ENCODE assay signal across 15 cellular contexts in genomic region chr12:102513272-102513671, GRCh38. TPM values are rescaled to one million over a fixed set of nuclear protein-coding genes. Genes with fewer than 3 reads are reported as not detected.
DNase-seq lines count a peak whose midpoint lies in the region; ATAC-seq and TF ChIP-seq lines count a peak whose summit lies in the region.
"Had no signal": no experiment of that assay in that cellular context is flagged by ENCODE, and none has a peak within 500 bp of the region (broad histone marks: within the 10 kb centered on the region; RNA-seq: fewer than 3 reads in every experiment).

No MANE protein-coding gene starts in this region.

- no peak overlapping the region for H3K4me3 Mint-ChIP-seq in activated CD4-positive, alpha-beta T cell treated with anti-CD3 and anti-CD28 coated beads, Interleukin-2, amount 10 ng/mL, durations not matched to agents 24 days and 14 days
- H3K4me3 Mint-ChIP-seq: activated CD8-positive, alpha-beta memory T cell treated with anti-CD3 and anti-CD28 coated beads, Interleukin-2, amount 10 ng/mL, durations not matched to agents 7 days and 5 days had no signal

- no CpG with 5 or more reads among the region's 8 CpGs for WGBS in mesendoderm (ENCODE audit: extremely low coverage, insufficient coverage, low lambda C conversion rate)
- 75 to 76% methylated on average over 8 of the region's 8 CpGs for WGBS in lower leg skin, 2 donors

- no peak overlapping the region for H3K4me3 ChIP-seq in BLaER1 treated with 17β-estradiol and CSF1 and Interleukin-3, amounts not matched to agents 10 nM and 100 nM
- H3K4me3 ChIP-seq in mesendoderm (ENCODE audit: low read length), result no peak overlapping the region
- no peak overlapping the region for H3K4me3 ChIP-seq in lower leg skin (ENCODE audit: low read depth, poor library complexity, severe bottlenecking)
- H3K4me3 ChIP-seq: A549, SJSA1 had no signal

- H3K4me2 ChIP-seq in BLaER1 treated with 17β-estradiol and CSF1 and Interleukin-3, amounts not matched to agents 10 nM and 100 nM, result peak overlapping the region; percentile 48 to 74 (median 69); a peak in 16 of 22 replicates
- no peak overlapping the region for H3K4me2 ChIP-seq in mesendoderm (ENCODE audit: low read length)
- H3K4me2 ChIP-seq: A549 had no signal

- no peak for TF ChIP-seq POLR2A in lower leg skin (IDR thresholded peaks at IDR 0.05)

- H3K4me1 ChIP-seq in BLaER1 treated with 17β-estradiol and CSF1 and Interleukin-3, amounts not matched to agents 10 nM and 100 nM, result peaks cover 13 to 25% (median 15%) of the 10 kb centered on the region in 10 experiments
- no peaks in the 10 kb centered on the region for H3K4me1 ChIP-seq in mesendoderm (ENCODE audit: control insufficient read depth, low read depth, low read length)
- H3K4me1 ChIP-seq: A549, SJSA1 had no signal

- H4K8ac ChIP-seq in mesendoderm (ENCODE audit: low read depth, low read length), result no peak overlapping the region

- peaks cover 4% of the 10 kb centered on the region for H3K27me3 Mint-ChIP-seq in activated CD4-positive, alpha-beta T cell treated with anti-CD3 and anti-CD28 coated beads, Interleukin-2, amount 10 ng/mL, durations not matched to agents 24 days and 14 days

- no peak overlapping the region for H2AK5ac ChIP-seq in mesendoderm (ENCODE audit: low read length)

- no peak overlapping the region for H3K27ac ChIP-seq in BLaER1 treated with 17β-estradiol and CSF1 and Interleukin-3, amounts not matched to agents 10 nM and 100 nM
- no peak overlapping the region for H3K27ac ChIP-seq in mesendoderm (ENCODE audit: low read depth, low read length)
- H3K27ac ChIP-seq: A549, SJSA1 had no signal

- H3K9me3 Mint-ChIP-seq in activated CD4-positive, alpha-beta T cell treated with anti-CD3 and anti-CD28 coated beads, Interleukin-2, amount 10 ng/mL, durations not matched to agents 24 days and 14 days, result no peaks in the 10 kb centered on the region

- H3K9me3 ChIP-seq in BLaER1 treated with 17β-estradiol and CSF1 and Interleukin-3, amounts not matched to agents 10 nM and 100 nM (replicated peaks in 1 of 11), result peaks cover 0 to 1% (median 0%) of the 10 kb centered on the region in 11 experiments; a peak in 2 of 22 replicates
- H3K9me3 ChIP-seq: A549, SJSA1 had no signal

- no peak overlapping the region for H2BK120ac ChIP-seq in mesendoderm (ENCODE audit: low read depth, low read length)

- H3K4me1 Mint-ChIP-seq in activated CD4-positive, alpha-beta T cell treated with anti-CD3 and anti-CD28 coated beads, Interleukin-2, amount 10 ng/mL, durations not matched to agents 24 days and 14 days, result peaks cover 3% of the 10 kb centered on the region

- intact Hi-C loops in lower leg skin (cut with DNase I; ENCODE audit: low total_unique reads), result no loop called here
- intact Hi-C loops in activated CD4-positive, alpha-beta T cell treated with anti-CD3 and anti-CD28 coated beads, Interleukin-2, amount 10 ng/mL, durations not matched to agents 24 days and 14 days (cut with micrococcal nuclease), result no loop called here

- no peak overlapping the region for H3K56ac ChIP-seq in mesendoderm (ENCODE audit: low read length)

- H3K79me2 ChIP-seq in mesendoderm (ENCODE audit: control insufficient read depth, insufficient read depth, low read length), result no peaks in the 10 kb centered on the region

- no peaks in the 10 kb centered on the region for H3K27me3 ChIP-seq in BLaER1 treated with 17β-estradiol and CSF1 and Interleukin-3, amounts not matched to agents 10 nM and 100 nM
- no peaks in the 10 kb centered on the region for H3K27me3 ChIP-seq in mesendoderm (ENCODE audit: insufficient read depth, low read length, poor library complexity)
- H3K27me3 ChIP-seq: SJSA1 had no signal

- no peak overlapping the region for H4K5ac ChIP-seq in mesendoderm (ENCODE audit: low read length)

- no peaks in the 10 kb centered on the region for H3K79me1 ChIP-seq in mesendoderm (ENCODE audit: low read length)

- DNase-seq in DMS 273 (lab: John Stamatoyannopoulos, UW; ENCODE audit: unreplicated experiment), result no peak
- no peak for DNase-seq in mesendoderm
- no peak for DNase-seq in lower leg skin (ENCODE audit: low spot score in 2 of 2)
- DNase-seq in activated CD4-positive, alpha-beta T cell treated with anti-CD3 and anti-CD28 coated beads, Interleukin-2, amount 10 ng/mL, durations not matched to agents 24 days and 14 days, result no peak
- DNase-seq: activated CD8-positive, alpha-beta memory T cell treated with anti-CD3 and anti-CD28 coated beads, Interleukin-2, amount 10 ng/mL, durations not matched to agents 7 days and 5 days; activated naive CD4-positive, alpha-beta T cell treated with anti-CD3 and anti-CD28 coated beads, Interleukin-2, amount 50 U/mL, for 16 hours; COR-L47; GOT3 had no signal

- H3K36me3 ChIP-seq in BLaER1 treated with 17β-estradiol and CSF1 and Interleukin-3, amounts not matched to agents 10 nM and 100 nM, result no peaks in the 10 kb centered on the region
- no peaks in the 10 kb centered on the region for H3K36me3 ChIP-seq in mesendoderm (ENCODE audit: control insufficient read depth, insufficient read depth, low read length)
- H3K36me3 ChIP-seq: SJSA1 had no signal

- H3K4ac ChIP-seq in mesendoderm (ENCODE audit: low read depth, low read length), result no peak overlapping the region

- H4K20me1 ChIP-seq in BLaER1 treated with 17β-estradiol and CSF1 and Interleukin-3, amounts not matched to agents 10 nM and 100 nM, result no peaks in the 10 kb centered on the region

- no peak overlapping the region for H3K9ac ChIP-seq in BLaER1 treated with 17β-estradiol and CSF1 and Interleukin-3, amounts not matched to agents 10 nM and 100 nM
- H3K9ac ChIP-seq in mesendoderm (ENCODE audit: low read length), result no peak overlapping the region

- H2BK15ac ChIP-seq in mesendoderm (replicated peaks; ENCODE audit: low read depth), result no peak overlapping the region

- TF ChIP-seq CTCF in lower leg skin (IDR thresholded peaks at IDR 0.05), result no peak

- ATAC-seq in GM19023 (IDR thresholded peaks at IDR 0.05; ENCODE audit: unreplicated experiment), result peak; percentile 88
- ATAC-seq in GM21619 (IDR thresholded peaks at IDR 0.05; ENCODE audit: unreplicated experiment), result peak; percentile 88
- ATAC-seq in HG03103 (IDR thresholded peaks at IDR 0.05; ENCODE audit: low read depth, unreplicated experiment), result peak; percentile 70
- ATAC-seq: A549; activated CD8-positive, alpha-beta memory T cell treated with anti-CD3 and anti-CD28 coated beads, Interleukin-2, amount 10 ng/mL, durations not matched to agents 7 days and 5 days had no signal

- H3K18ac ChIP-seq in mesendoderm (ENCODE audit: low read length), result no peak overlapping the region

- no peaks in the 10 kb centered on the region for H3K36me3 Mint-ChIP-seq in activated CD4-positive, alpha-beta T cell treated with anti-CD3 and anti-CD28 coated beads, Interleukin-2, amount 10 ng/mL, durations not matched to agents 24 days and 14 days (ENCODE audit: low read depth)
- H3K36me3 Mint-ChIP-seq: activated CD8-positive, alpha-beta memory T cell treated with anti-CD3 and anti-CD28 coated beads, Interleukin-2, amount 10 ng/mL, durations not matched to agents 7 days and 5 days had no signal

- H3K23ac ChIP-seq in mesendoderm (ENCODE audit: low read length), result no peak overlapping the region

- no peak overlapping the region for H3K27ac Mint-ChIP-seq in activated CD4-positive, alpha-beta T cell treated with anti-CD3 and anti-CD28 coated beads, Interleukin-2, amount 10 ng/mL, durations not matched to agents 24 days and 14 days
- H3K27ac Mint-ChIP-seq: activated CD8-positive, alpha-beta memory T cell treated with anti-CD3 and anti-CD28 coated beads, Interleukin-2, amount 10 ng/mL, durations not matched to agents 7 days and 5 days had no signal

- no peak overlapping the region for H2BK5ac ChIP-seq in mesendoderm (ENCODE audit: low read length)

RNA-seq across cellular contexts. Expression of gene IGF1, which starts 32.9 kb away (rescaled TPM):
- polyA plus RNA-seq in mesendoderm (2013, experiment 1 of 2), result not detected
- not detected for polyA plus RNA-seq in mesendoderm (2013, experiment 2 of 2)
- 10 to 100 TPM in 1 of 4 donors, 1 to 10 TPM in 2, under 1 TPM in 1; 0.84 to 42.3 (median 4.9) TPM for total RNA-seq in lower leg skin
- total RNA-seq in activated CD4-positive, alpha-beta T cell treated with anti-CD3 and anti-CD28 coated beads, Interleukin-2, amount 10 ng/mL, durations not matched to agents 24 days and 14 days, result 1.1 and 1.8 TPM in 2 replicates
- total RNA-seq: HT1080 had no signal
